In the genomic region with DNA sequence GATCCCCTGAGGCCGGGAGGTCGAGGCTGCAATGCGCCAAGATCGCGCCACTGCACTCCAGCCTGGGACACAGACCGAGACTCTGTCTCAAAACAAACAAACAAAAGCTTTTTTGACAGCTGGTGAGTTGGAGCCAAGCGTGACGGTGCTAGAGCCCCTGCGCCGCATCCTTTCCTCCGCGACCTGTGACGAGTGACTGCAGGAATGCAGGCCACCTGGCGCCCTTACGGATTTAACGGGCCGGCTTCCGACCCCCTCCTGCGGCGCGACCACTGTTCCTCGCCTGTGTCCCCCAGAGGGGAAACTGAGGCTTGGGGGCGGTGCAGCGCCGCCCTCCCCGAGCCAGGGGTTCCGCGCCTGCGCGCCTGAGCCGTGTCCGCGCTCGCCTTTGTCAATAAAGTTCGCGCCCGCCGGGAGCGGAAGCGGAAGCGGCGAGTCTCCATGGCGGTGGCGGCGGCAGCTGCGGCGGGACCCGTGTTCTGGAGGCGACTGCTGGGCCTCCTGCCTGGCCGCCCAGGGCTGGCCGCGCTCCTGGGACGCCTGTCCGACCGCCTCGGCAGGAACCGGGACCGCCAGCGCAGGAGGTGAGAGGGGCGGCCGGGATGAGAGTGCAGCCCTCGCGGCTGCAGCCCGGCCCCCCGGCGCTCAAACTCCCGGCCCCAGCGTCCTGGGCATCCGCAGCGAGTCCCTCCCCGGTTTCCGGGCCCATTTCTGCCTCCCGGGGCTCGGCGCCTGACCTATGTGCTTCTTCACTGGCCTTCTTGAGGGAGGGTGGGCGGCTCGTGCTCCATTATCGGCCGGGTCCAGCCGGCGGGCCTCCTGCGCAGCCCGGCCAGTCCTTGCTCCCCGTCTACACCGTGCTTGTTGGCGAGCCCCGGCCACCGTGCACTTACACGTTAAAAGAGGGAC, we compare ENCODE assay signal across 1 cellular context.
TF ChIP-seq lines count a peak whose summit lies in the region.

A gene with protein sequence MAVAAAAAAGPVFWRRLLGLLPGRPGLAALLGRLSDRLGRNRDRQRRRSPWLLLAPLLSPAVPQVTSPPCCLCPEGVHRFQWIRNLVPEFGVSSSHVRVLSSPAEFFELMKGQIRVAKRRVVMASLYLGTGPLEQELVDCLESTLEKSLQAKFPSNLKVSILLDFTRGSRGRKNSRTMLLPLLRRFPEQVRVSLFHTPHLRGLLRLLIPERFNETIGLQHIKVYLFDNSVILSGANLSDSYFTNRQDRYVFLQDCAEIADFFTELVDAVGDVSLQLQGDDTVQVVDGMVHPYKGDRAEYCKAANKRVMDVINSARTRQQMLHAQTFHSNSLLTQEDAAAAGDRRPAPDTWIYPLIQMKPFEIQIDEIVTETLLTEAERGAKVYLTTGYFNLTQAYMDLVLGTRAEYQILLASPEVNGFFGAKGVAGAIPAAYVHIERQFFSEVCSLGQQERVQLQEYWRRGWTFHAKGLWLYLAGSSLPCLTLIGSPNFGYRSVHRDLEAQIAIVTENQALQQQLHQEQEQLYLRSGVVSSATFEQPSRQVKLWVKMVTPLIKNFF (plus strand): TSS at position 425 of the 909 bp plus-strand sequence. CDS start 17 bp downstream, at position 442.

TF ChIP-seq in HepG2, 621 proteins besides CTCF, POLR2A, EP300 and RAD21 (continued from another document and continues in another):
- no peak; the same call in 1 of the 2 replicates for TF ChIP-seq JDP2 (CRISPR knock-in tag; IDR thresholded peaks at IDR 0.05; ENCODE audit: borderline replicate concordance)
- TF ChIP-seq, protein P1, sequence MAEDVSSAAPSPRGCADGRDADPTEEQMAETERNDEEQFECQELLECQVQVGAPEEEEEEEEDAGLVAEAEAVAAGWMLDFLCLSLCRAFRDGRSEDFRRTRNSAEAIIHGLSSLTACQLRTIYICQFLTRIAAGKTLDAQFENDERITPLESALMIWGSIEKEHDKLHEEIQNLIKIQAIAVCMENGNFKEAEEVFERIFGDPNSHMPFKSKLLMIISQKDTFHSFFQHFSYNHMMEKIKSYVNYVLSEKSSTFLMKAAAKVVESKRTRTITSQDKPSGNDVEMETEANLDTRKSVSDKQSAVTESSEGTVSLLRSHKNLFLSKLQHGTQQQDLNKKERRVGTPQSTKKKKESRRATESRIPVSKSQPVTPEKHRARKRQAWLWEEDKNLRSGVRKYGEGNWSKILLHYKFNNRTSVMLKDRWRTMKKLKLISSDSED (CRISPR knock-in tag; IDR thresholded peaks at IDR 0.05): 0 out of 2 replicates have a peak, but pooled peaks have one; percentile 69
- TF ChIP-seq ZNF207 (IDR thresholded peaks at IDR 0.05; ENCODE audit: borderline replicate concordance): no peak
- peak; percentile 92 for TF ChIP-seq PRPF4 (IDR thresholded peaks at IDR 0.05; ENCODE audit: low read depth, low read length, poor library complexity, severe bottlenecking)
- TF ChIP-seq, protein P2, sequence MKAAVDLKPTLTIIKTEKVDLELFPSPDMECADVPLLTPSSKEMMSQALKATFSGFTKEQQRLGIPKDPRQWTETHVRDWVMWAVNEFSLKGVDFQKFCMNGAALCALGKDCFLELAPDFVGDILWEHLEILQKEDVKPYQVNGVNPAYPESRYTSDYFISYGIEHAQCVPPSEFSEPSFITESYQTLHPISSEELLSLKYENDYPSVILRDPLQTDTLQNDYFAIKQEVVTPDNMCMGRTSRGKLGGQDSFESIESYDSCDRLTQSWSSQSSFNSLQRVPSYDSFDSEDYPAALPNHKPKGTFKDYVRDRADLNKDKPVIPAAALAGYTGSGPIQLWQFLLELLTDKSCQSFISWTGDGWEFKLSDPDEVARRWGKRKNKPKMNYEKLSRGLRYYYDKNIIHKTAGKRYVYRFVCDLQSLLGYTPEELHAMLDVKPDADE (CRISPR knock-in tag; IDR thresholded peaks at IDR 0.05): no peak
- TF ChIP-seq, protein P3, sequence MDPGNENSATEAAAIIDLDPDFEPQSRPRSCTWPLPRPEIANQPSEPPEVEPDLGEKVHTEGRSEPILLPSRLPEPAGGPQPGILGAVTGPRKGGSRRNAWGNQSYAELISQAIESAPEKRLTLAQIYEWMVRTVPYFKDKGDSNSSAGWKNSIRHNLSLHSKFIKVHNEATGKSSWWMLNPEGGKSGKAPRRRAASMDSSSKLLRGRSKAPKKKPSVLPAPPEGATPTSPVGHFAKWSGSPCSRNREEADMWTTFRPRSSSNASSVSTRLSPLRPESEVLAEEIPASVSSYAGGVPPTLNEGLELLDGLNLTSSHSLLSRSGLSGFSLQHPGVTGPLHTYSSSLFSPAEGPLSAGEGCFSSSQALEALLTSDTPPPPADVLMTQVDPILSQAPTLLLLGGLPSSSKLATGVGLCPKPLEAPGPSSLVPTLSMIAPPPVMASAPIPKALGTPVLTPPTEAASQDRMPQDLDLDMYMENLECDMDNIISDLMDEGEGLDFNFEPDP (CRISPR knock-in tag; conservative IDR thresholded peaks at IDR 0.05): no peak
- peak; percentile 67 for TF ChIP-seq FOXA3 (CRISPR knock-in tag; IDR thresholded peaks at IDR 0.05)
- TF ChIP-seq, protein P4, sequence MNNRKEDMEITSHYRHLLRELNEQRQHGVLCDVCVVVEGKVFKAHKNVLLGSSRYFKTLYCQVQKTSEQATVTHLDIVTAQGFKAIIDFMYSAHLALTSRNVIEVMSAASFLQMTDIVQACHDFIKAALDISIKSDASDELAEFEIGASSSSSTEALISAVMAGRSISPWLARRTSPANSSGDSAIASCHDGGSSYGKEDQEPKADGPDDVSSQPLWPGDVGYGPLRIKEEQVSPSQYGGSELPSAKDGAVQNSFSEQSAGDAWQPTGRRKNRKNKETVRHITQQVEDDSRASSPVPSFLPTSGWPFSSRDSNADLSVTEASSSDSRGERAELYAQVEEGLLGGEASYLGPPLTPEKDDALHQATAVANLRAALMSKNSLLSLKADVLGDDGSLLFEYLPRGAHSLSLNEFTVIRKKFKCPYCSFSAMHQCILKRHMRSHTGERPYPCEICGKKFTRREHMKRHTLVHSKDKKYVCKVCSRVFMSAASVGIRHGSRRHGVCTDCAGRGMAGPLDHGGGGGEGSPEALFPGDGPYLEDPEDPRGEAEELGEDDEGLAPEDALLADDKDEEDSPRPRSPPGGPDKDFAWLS (CRISPR knock-in tag; IDR thresholded peaks at IDR 0.05; ENCODE audit: borderline replicate concordance): no peak
- TF ChIP-seq ZFP41 (CRISPR knock-in tag; IDR thresholded peaks at IDR 0.05; ENCODE audit: borderline replicate concordance): no peak; the same call in 1 of the 2 replicates
- TF ChIP-seq SAP130 (CRISPR knock-in tag; IDR thresholded peaks at IDR 0.05; ENCODE audit: low read depth): peak; percentile 98
- TF ChIP-seq, protein P5, sequence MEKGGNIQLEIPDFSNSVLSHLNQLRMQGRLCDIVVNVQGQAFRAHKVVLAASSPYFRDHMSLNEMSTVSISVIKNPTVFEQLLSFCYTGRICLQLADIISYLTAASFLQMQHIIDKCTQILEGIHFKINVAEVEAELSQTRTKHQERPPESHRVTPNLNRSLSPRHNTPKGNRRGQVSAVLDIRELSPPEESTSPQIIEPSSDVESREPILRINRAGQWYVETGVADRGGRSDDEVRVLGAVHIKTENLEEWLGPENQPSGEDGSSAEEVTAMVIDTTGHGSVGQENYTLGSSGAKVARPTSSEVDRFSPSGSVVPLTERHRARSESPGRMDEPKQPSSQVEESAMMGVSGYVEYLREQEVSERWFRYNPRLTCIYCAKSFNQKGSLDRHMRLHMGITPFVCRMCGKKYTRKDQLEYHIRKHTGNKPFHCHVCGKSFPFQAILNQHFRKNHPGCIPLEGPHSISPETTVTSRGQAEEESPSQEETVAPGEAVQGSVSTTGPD (CRISPR knock-in tag; IDR thresholded peaks at IDR 0.05): no peak
- 0 out of 2 replicates have a peak, but pooled peaks have one; percentile 71 for TF ChIP-seq SP4 (CRISPR knock-in tag; IDR thresholded peaks at IDR 0.05)
- TF ChIP-seq ZNF775 (CRISPR knock-in tag; IDR thresholded peaks at IDR 0.05; ENCODE audit: borderline replicate concordance): peak; percentile 39; the same call in 1 of the 2 replicates
- TF ChIP-seq NR3C1 (CRISPR knock-in tag; IDR thresholded peaks at IDR 0.05): no peak
- TF ChIP-seq, protein P6, sequence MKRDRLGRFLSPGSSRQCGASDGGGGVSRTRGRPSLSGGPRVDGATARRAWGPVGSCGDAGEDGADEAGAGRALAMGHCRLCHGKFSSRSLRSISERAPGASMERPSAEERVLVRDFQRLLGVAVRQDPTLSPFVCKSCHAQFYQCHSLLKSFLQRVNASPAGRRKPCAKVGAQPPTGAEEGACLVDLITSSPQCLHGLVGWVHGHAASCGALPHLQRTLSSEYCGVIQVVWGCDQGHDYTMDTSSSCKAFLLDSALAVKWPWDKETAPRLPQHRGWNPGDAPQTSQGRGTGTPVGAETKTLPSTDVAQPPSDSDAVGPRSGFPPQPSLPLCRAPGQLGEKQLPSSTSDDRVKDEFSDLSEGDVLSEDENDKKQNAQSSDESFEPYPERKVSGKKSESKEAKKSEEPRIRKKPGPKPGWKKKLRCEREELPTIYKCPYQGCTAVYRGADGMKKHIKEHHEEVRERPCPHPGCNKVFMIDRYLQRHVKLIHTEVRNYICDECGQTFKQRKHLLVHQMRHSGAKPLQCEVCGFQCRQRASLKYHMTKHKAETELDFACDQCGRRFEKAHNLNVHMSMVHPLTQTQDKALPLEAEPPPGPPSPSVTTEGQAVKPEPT (CRISPR knock-in tag; IDR thresholded peaks at IDR 0.05; ENCODE audit: low read depth): no peak
- no peak for TF ChIP-seq SP1 (IDR thresholded peaks at IDR 0.05)
- peak; percentile 82 for TF ChIP-seq SP1 (CRISPR knock-in tag; IDR thresholded peaks at IDR 0.05)
- 0 out of 2 replicates have a peak, but pooled peaks have one; percentile 13 for TF ChIP-seq FOXJ3 (CRISPR knock-in tag; IDR thresholded peaks at IDR 0.05; ENCODE audit: borderline replicate concordance)
- TF ChIP-seq NFIB (CRISPR knock-in tag; IDR thresholded peaks at IDR 0.05; ENCODE audit: borderline replicate concordance): no peak
- 0 out of 2 replicates have a peak, but pooled peaks have one; percentile 81 for TF ChIP-seq ZNF354B (CRISPR knock-in tag; IDR thresholded peaks at IDR 0.05)
- peak; percentile 95 for TF ChIP-seq KDM5A (IDR thresholded peaks at IDR 0.05; ENCODE audit: borderline replicate concordance, low read length)
- TF ChIP-seq, protein P7, sequence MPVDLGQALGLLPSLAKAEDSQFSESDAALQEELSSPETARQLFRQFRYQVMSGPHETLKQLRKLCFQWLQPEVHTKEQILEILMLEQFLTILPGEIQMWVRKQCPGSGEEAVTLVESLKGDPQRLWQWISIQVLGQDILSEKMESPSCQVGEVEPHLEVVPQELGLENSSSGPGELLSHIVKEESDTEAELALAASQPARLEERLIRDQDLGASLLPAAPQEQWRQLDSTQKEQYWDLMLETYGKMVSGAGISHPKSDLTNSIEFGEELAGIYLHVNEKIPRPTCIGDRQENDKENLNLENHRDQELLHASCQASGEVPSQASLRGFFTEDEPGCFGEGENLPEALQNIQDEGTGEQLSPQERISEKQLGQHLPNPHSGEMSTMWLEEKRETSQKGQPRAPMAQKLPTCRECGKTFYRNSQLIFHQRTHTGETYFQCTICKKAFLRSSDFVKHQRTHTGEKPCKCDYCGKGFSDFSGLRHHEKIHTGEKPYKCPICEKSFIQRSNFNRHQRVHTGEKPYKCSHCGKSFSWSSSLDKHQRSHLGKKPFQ (CRISPR knock-in tag; IDR thresholded peaks at IDR 0.05; ENCODE audit: insufficient replicate concordance): no peak
- TF ChIP-seq ZNF550 (CRISPR knock-in tag; IDR thresholded peaks at IDR 0.05; ENCODE audit: borderline replicate concordance): peak; percentile 91; the same call in 1 of the 2 replicates
- TF ChIP-seq SATB2 (CRISPR knock-in tag; IDR thresholded peaks at IDR 0.05): no peak
- TF ChIP-seq HNF4G (IDR thresholded peaks at IDR 0.05; ENCODE audit: borderline replicate concordance, low read depth, low read length): peak; percentile 36; the same call in 1 of the 2 replicates
- TF ChIP-seq HNF4G (CRISPR knock-in tag; IDR thresholded peaks at IDR 0.05; ENCODE audit: borderline replicate concordance, low read depth): peak; percentile 79
- TF ChIP-seq, protein P8, sequence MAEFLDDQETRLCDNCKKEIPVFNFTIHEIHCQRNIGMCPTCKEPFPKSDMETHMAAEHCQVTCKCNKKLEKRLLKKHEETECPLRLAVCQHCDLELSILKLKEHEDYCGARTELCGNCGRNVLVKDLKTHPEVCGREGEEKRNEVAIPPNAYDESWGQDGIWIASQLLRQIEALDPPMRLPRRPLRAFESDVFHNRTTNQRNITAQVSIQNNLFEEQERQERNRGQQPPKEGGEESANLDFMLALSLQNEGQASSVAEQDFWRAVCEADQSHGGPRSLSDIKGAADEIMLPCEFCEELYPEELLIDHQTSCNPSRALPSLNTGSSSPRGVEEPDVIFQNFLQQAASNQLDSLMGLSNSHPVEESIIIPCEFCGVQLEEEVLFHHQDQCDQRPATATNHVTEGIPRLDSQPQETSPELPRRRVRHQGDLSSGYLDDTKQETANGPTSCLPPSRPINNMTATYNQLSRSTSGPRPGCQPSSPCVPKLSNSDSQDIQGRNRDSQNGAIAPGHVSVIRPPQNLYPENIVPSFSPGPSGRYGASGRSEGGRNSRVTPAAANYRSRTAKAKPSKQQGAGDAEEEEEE (CRISPR knock-in tag; IDR thresholded peaks at IDR 0.05; ENCODE audit: borderline replicate concordance): no peak
- TF ChIP-seq NFRKB (IDR thresholded peaks at IDR 0.05): no peak
- peak; percentile 89; the same call in 1 of the 2 replicates for TF ChIP-seq FOXK1 (CRISPR knock-in tag; IDR thresholded peaks at IDR 0.05; ENCODE audit: borderline replicate concordance, low read depth)
- TF ChIP-seq ZNF598 (CRISPR knock-in tag; IDR thresholded peaks at IDR 0.05; ENCODE audit: borderline replicate concordance): peak; percentile 94; the same call in 1 of the 2 replicates
- TF ChIP-seq ZNF20 (CRISPR knock-in tag; IDR thresholded peaks at IDR 0.05): no peak
- TF ChIP-seq, protein P9, sequence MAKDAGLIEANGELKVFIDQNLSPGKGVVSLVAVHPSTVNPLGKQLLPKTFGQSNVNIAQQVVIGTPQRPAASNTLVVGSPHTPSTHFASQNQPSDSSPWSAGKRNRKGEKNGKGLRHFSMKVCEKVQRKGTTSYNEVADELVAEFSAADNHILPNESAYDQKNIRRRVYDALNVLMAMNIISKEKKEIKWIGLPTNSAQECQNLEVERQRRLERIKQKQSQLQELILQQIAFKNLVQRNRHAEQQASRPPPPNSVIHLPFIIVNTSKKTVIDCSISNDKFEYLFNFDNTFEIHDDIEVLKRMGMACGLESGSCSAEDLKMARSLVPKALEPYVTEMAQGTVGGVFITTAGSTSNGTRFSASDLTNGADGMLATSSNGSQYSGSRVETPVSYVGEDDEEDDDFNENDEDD (CRISPR knock-in tag; IDR thresholded peaks at IDR 0.05; ENCODE audit: borderline replicate concordance): peak; percentile 80; the same call in 1 of the 2 replicates
- TF ChIP-seq RARG (CRISPR knock-in tag; IDR thresholded peaks at IDR 0.05; ENCODE audit: low read depth): 0 out of 2 replicates have a peak, but pooled peaks have one; percentile 25
- TF ChIP-seq, protein P10, sequence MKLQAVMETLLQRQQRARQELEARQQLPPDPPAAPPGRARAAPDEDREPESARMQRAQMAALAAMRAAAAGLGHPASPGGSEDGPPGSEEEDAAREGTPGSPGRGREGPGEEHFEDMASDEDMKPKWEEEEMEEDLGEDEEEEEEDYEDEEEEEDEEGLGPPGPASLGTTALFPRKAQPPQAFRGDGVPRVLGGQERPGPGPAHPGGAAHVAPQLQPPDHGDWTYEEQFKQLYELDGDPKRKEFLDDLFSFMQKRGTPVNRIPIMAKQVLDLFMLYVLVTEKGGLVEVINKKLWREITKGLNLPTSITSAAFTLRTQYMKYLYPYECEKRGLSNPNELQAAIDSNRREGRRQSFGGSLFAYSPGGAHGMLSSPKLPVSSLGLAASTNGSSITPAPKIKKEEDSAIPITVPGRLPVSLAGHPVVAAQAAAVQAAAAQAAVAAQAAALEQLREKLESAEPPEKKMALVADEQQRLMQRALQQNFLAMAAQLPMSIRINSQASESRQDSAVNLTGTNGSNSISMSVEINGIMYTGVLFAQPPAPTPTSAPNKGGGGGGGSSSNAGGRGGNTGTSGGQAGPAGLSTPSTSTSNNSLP (IDR thresholded peaks at IDR 0.05; ENCODE audit: low read depth, low read length): no peak
- peak; percentile 88 for TF ChIP-seq CBFB (CRISPR knock-in tag; IDR thresholded peaks at IDR 0.05)
- peak; percentile 78; the same call in 1 of the 3 replicates for TF ChIP-seq MXI1 (IDR thresholded peaks at IDR 0.05; ENCODE audit: borderline replicate concordance, low read depth, low read length)
- peak; percentile 72; the same call in 1 of the 2 replicates for TF ChIP-seq ZNF614 (CRISPR knock-in tag; IDR thresholded peaks at IDR 0.05; ENCODE audit: borderline replicate concordance)
